ENCODE assay signal across 24 cellular contexts in the genomic region with DNA sequence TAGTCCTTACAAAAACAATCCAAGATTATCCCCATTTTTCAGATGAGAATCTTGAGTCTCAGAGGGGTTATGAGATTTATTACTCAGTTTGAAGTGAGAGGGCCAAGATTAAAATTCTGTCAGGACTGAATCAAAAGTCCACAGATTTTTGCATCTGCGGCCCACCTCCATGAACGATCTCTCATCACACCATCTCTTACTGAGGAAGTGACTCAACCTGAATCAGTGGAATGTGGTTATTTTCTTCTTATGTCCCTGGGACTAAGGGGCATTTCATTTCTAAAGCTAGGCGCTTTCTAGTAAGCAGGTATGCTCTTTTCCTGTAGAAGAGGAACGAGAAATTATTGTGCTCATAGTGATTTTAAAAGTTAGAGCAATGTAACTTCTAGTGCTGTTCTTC.
DNase-seq lines count a peak whose midpoint lies in the region; ATAC-seq and TF ChIP-seq lines count a peak whose summit lies in the region.
"Had no signal": no experiment of that assay in that cellular context is flagged by ENCODE, and none has a peak within 500 bp of the region (broad histone marks: within the 10 kb centered on the region; RNA-seq: fewer than 3 reads in every experiment).

No MANE protein-coding gene starts in this region.

- no peak for TF ChIP-seq CTCF in fibroblast of the aortic adventitia (IDR thresholded peaks at IDR 0.05; ENCODE audit: insufficient read depth, low read length)

- H3K9me3 Mint-ChIP-seq in T-helper 2 cell treated with Interferon-gamma antibody and Interleukin-4, amounts not matched to agents 5 μg/mL and 100 μg/mL, for 36 hours, result peaks cover 8% of the 10 kb centered on the region
- H3K9me3 Mint-ChIP-seq: activated naive CD8-positive, alpha-beta T cell treated with anti-CD3 and anti-CD28 coated beads, Interleukin-2, amount 10 ng/mL, durations not matched to agents 7 days and 5 days had no signal

- ATAC-seq in GM18858 (IDR thresholded peaks at IDR 0.05; ENCODE audit: unreplicated experiment), result no peak
- no peak for ATAC-seq in GM19463 (IDR thresholded peaks at IDR 0.05; ENCODE audit: unreplicated experiment)
- ATAC-seq: activated CD4-positive, alpha-beta T cell treated with anti-CD3 and anti-CD28 coated beads for 36 hours had no signal

- DNase-seq in A172 (ENCODE audit: low spot score) (peak; percentile 91), HS-5 (ENCODE audit: low read depth) (peak; percentile 39), SW 1271 (lab: John Stamatoyannopoulos, UW) (peak; percentile 2 to 30), fibroblast of the aortic adventitia (ENCODE audit: low read depth) (peak; percentile 21), activated gamma-delta T cell treated with Interleukin-2 at 50 U/mL for 16 hours (no peak)
- no peak for DNase-seq in T-helper 2 cell treated with Interferon-gamma antibody and Interleukin-4, amounts not matched to agents 5 μg/mL and 100 μg/mL, for 36 hours (ENCODE audit: low spot score)
- DNase-seq: 8988T; activated CD4-positive, alpha-beta T cell treated with anti-CD3 and anti-CD28 coated beads for 36 hours; activated naive CD8-positive, alpha-beta T cell treated with anti-CD3 and anti-CD28 coated beads, Interleukin-2, amount 10 ng/mL, durations not matched to agents 7 days and 5 days; BE2C; COR-L47; DND-41; foreskin melanocyte; islet precursor cell; NCI-H1105; NCI-H2081 treated with DMSO at 0.1 percent for 48 hours; NCI-H510A had no signal

- H3K4me3 ChIP-seq in fibroblast of the aortic adventitia (ENCODE audit: low read depth, low read length), result no peak overlapping the region
- H3K4me3 ChIP-seq: right atrium auricular region, vagina had no signal

- H3K4me1 Mint-ChIP-seq in T-helper 2 cell treated with Interferon-gamma antibody and Interleukin-4, amounts not matched to agents 5 μg/mL and 100 μg/mL, for 36 hours (ENCODE audit: low read depth), result no peaks in the 10 kb centered on the region
- H3K4me1 Mint-ChIP-seq: activated CD4-positive, alpha-beta T cell treated with anti-CD3 and anti-CD28 coated beads for 36 hours; activated naive CD8-positive, alpha-beta T cell treated with anti-CD3 and anti-CD28 coated beads, Interleukin-2, amount 10 ng/mL, durations not matched to agents 7 days and 5 days; brain had no signal

- no peak overlapping the region for H3K27ac Mint-ChIP-seq in T-helper 2 cell treated with Interferon-gamma antibody and Interleukin-4, amounts not matched to agents 5 μg/mL and 100 μg/mL, for 36 hours
- H3K27ac Mint-ChIP-seq: activated CD4-positive, alpha-beta T cell treated with anti-CD3 and anti-CD28 coated beads for 36 hours; activated naive CD8-positive, alpha-beta T cell treated with anti-CD3 and anti-CD28 coated beads, Interleukin-2, amount 10 ng/mL, durations not matched to agents 7 days and 5 days; activated T-helper 1 cell treated with anti-CD3 and anti-CD28 coated beads, Interleukin-12 subunit alpha, Interleukin-12 subunit beta, Interleukin-2, Interleukin-4 antibody, amounts not matched to agents 30 ng/mL and 10 ng/mL and 1 ng/mL, durations not matched to agents 14 hours and 24 hours and 36 hours; brain; dendritic cell treated with granulocyte-macrophage colony-stimulating factor and Interleukin-4, amounts not matched to agents 40 ng/mL and 50 ng/mL, for 4 days had no signal

- no peak overlapping the region for H3K4me3 Mint-ChIP-seq in T-helper 2 cell treated with Interferon-gamma antibody and Interleukin-4, amounts not matched to agents 5 μg/mL and 100 μg/mL, for 36 hours
- H3K4me3 Mint-ChIP-seq: activated CD4-positive, alpha-beta T cell treated with anti-CD3 and anti-CD28 coated beads for 36 hours; activated naive CD8-positive, alpha-beta T cell treated with anti-CD3 and anti-CD28 coated beads, Interleukin-2, amount 10 ng/mL, durations not matched to agents 7 days and 5 days; activated T-helper 1 cell treated with anti-CD3 and anti-CD28 coated beads, Interleukin-12 subunit alpha, Interleukin-12 subunit beta, Interleukin-2, Interleukin-4 antibody, amounts not matched to agents 30 ng/mL and 10 ng/mL and 1 ng/mL, durations not matched to agents 14 hours and 24 hours and 36 hours; brain; dendritic cell treated with granulocyte-macrophage colony-stimulating factor and Interleukin-4, amounts not matched to agents 40 ng/mL and 50 ng/mL, for 4 days had no signal

- no peaks in the 10 kb centered on the region for H3K36me3 Mint-ChIP-seq in T-helper 2 cell treated with Interferon-gamma antibody and Interleukin-4, amounts not matched to agents 5 μg/mL and 100 μg/mL, for 36 hours (ENCODE audit: low read depth)
- H3K36me3 Mint-ChIP-seq: activated naive CD8-positive, alpha-beta T cell treated with anti-CD3 and anti-CD28 coated beads, Interleukin-2, amount 10 ng/mL, durations not matched to agents 7 days and 5 days; brain had no signal

- no peaks in the 10 kb centered on the region for H3K27me3 Mint-ChIP-seq in T-helper 2 cell treated with Interferon-gamma antibody and Interleukin-4, amounts not matched to agents 5 μg/mL and 100 μg/mL, for 36 hours (ENCODE audit: low read depth)
- H3K27me3 Mint-ChIP-seq: activated CD4-positive, alpha-beta T cell treated with anti-CD3 and anti-CD28 coated beads for 36 hours; activated naive CD8-positive, alpha-beta T cell treated with anti-CD3 and anti-CD28 coated beads, Interleukin-2, amount 10 ng/mL, durations not matched to agents 7 days and 5 days; brain; dendritic cell treated with granulocyte-macrophage colony-stimulating factor and Interleukin-4, amounts not matched to agents 40 ng/mL and 50 ng/mL, for 4 days had no signal

Comparison
In these comparisons a context has a peak if more than half of its experiments do, and no peak if none do; other contexts are left out.
1. DNase-seq: peak in A172 (single experiment), HS-5 (single experiment), SW 1271 (2 of 2) and fibroblast of the aortic adventitia (single experiment); none in activated gamma-delta T cell treated with Interleukin-2 at 50 U/mL for 16 hours (single experiment) and T-helper 2 cell treated with Interferon-gamma antibody and Interleukin-4, amounts not matched to agents 5 μg/mL and 100 μg/mL, for 36 hours (single experiment).